Comparison of ENCODE assay signal across 8 cellular contexts in the genomic region with DNA sequence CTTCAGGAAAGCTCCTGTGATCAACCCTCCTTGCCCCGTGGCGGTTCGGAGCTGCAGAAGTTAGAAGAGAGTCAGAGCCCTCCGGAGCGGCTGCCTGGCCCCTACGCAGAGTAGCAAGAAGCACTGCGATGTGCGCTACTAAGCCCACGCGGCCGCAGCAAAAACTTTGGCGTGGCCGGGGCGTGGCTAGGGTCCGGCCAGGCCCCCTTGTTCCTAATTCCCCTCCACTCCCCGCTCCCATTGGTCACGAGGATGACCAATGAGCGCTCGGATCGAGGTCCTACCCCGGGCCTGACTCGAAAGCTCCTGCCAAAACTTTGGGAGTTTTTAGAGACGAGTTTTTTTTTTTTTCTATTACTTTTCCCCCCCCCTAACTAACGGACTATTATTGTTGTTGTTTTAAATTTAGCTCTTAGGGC. TPM values are rescaled to one million over a fixed set of nuclear protein-coding genes. Genes with fewer than 3 reads are reported as not detected.
DNase-seq lines count a peak whose midpoint lies in the region; ATAC-seq and TF ChIP-seq lines count a peak whose summit lies in the region.

A gene with protein sequence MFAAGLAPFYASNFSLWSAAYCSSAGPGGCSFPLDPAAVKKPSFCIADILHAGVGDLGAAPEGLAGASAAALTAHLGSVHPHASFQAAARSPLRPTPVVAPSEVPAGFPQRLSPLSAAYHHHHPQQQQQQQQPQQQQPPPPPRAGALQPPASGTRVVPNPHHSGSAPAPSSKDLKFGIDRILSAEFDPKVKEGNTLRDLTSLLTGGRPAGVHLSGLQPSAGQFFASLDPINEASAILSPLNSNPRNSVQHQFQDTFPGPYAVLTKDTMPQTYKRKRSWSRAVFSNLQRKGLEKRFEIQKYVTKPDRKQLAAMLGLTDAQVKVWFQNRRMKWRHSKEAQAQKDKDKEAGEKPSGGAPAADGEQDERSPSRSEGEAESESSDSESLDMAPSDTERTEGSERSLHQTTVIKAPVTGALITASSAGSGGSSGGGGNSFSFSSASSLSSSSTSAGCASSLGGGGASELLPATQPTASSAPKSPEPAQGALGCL (plus strand): TSS at position 354 of the 419 bp plus-strand sequence. CDS start 415 bp downstream, outside the sequence.

- H3K9me3 ChIP-seq in muscle layer of colon (ENCODE audit: low read length) (no peaks in the 10 kb centered on the region), upper lobe of right lung (no peaks in the 10 kb centered on the region)

- H3K4me1 ChIP-seq in muscle layer of colon (ENCODE audit: insufficient read depth, low read length): peaks cover 48% of the 10 kb centered on the region
- H3K4me1 ChIP-seq in upper lobe of right lung: peaks cover 27% of the 10 kb centered on the region

- peak; percentile 51 for DNase-seq in activated CD4-positive, alpha-beta T cell treated with anti-CD3 and anti-CD28 coated beads for 48 hours
- DNase-seq in activated CD4-positive, alpha-beta T cell treated with anti-CD3 and anti-CD28 coated beads for 4 hours: no peak
- DNase-seq in H7: peak; percentile 96
- peak; percentile 91 for DNase-seq in M059J (ENCODE audit: low read depth)
- DNase-seq in activated CD8-positive, alpha-beta T cell treated with anti-CD3 and anti-CD28 coated beads for 36 hours: peak; percentile 43
- DNase-seq in fibroblast of peridontal ligament (ENCODE audit: extremely low read depth): peak; percentile 90
- peak; percentile 92 for DNase-seq in upper lobe of right lung

- POLR2A ChIA-PET in activated CD8-positive, alpha-beta T cell treated with anti-CD3 and anti-CD28 coated beads for 36 hours (lab: Charles Lee): no interaction called here

- no peak for TF ChIP-seq CTCF in activated CD8-positive, alpha-beta T cell treated with anti-CD3 and anti-CD28 coated beads for 36 hours (IDR thresholded peaks at IDR 0.05)
- TF ChIP-seq CTCF in upper lobe of right lung (IDR thresholded peaks at IDR 0.05): no peak

- H3K36me3 Mint-ChIP-seq in activated CD8-positive, alpha-beta T cell treated with anti-CD3 and anti-CD28 coated beads for 36 hours (ENCODE audit: low read depth): no peaks in the 10 kb centered on the region

- ATAC-seq in activated CD8-positive, alpha-beta T cell treated with anti-CD3 and anti-CD28 coated beads for 36 hours: peak; percentile 69
- peak; percentile 88 for ATAC-seq in upper lobe of right lung

- H3K27me3 Mint-ChIP-seq in activated CD8-positive, alpha-beta T cell treated with anti-CD3 and anti-CD28 coated beads for 36 hours: peaks cover 80% of the 10 kb centered on the region

- CTCF ChIA-PET in activated CD8-positive, alpha-beta T cell treated with anti-CD3 and anti-CD28 coated beads for 36 hours (lab: Charles Lee): interaction anchor here (0.6 kb wide), 1 partner anchor 1269 kb away, joined by 3 read pairs; no protein-coding TSS in a partner anchor

- H3K4me3 Mint-ChIP-seq in activated CD8-positive, alpha-beta T cell treated with anti-CD3 and anti-CD28 coated beads for 36 hours: peak within 1 kb of the TSS; percentile 62

- H3K27me3 ChIP-seq in H7 (ENCODE audit: control insufficient read depth, insufficient read depth, low read length) (peaks cover 97% of the 10 kb centered on the region), muscle layer of colon (ENCODE audit: control insufficient read depth in 1 of 2, insufficient read depth in 2 of 2, low read length in 2 of 2) (no peaks in the 10 kb centered on the region), upper lobe of right lung (no peaks in the 10 kb centered on the region)

- H3K4me1 Mint-ChIP-seq in activated CD8-positive, alpha-beta T cell treated with anti-CD3 and anti-CD28 coated beads for 36 hours (ENCODE audit: low read depth): peaks cover 31% of the 10 kb centered on the region

- H3K36me3 ChIP-seq in H7 (replicated peaks; ENCODE audit: control insufficient read depth, insufficient read depth, low read length): no peaks in the 10 kb centered on the region
- peaks cover 27% of the 10 kb centered on the region for H3K36me3 ChIP-seq in muscle layer of colon (ENCODE audit: insufficient read depth, low read length)
- H3K36me3 ChIP-seq in upper lobe of right lung: peaks cover 9% of the 10 kb centered on the region

- H3K27ac ChIP-seq in muscle layer of colon (ENCODE audit: low read depth, low read length): peak within 1 kb of the TSS; percentile 94
- H3K27ac ChIP-seq in upper lobe of right lung: peak within 1 kb of the TSS; percentile 96

- H3K9ac ChIP-seq in muscle layer of colon (ENCODE audit: low read length): peak within 1 kb of the TSS; percentile 97

- peak within 1 kb of the TSS; percentile 42 for H3K4me3 ChIP-seq in H7 (ENCODE audit: insufficient read depth, low read depth, low read length)
- H3K4me3 ChIP-seq in muscle layer of colon (ENCODE audit: low read depth in 1 of 2, low read length in 2 of 2): peak within 1 kb of the TSS; percentile 93 to 95
- H3K4me3 ChIP-seq in upper lobe of right lung: peak within 1 kb of the TSS; percentile 70

- H3K27ac Mint-ChIP-seq in activated CD8-positive, alpha-beta T cell treated with anti-CD3 and anti-CD28 coated beads for 36 hours: no peak within 1 kb of the TSS

- intact Hi-C loops in activated CD8-positive, alpha-beta T cell treated with anti-CD3 and anti-CD28 coated beads for 36 hours (cut with micrococcal nuclease): no loop called here
- intact Hi-C loops in upper lobe of right lung (cut with DNase I): no loop called here

- no peaks in the 10 kb centered on the region for H3K9me3 Mint-ChIP-seq in activated CD8-positive, alpha-beta T cell treated with anti-CD3 and anti-CD28 coated beads for 36 hours

RNA-seq across cellular contexts. Expression of the gene that starts here (rescaled TPM):
- 0.21 TPM in 1 of 2 replicates, not detected in the other for total RNA-seq in H7 (2014; rRNA removed; shearing (Covaris generic))
- 7.2 and 14.4 TPM in 2 replicates for total RNA-seq in M059J (2014; rRNA removed; shearing (Covaris generic))
- not detected for total RNA-seq in activated CD8-positive, alpha-beta T cell treated with anti-CD3 and anti-CD28 coated beads for 36 hours
- total RNA-seq in upper lobe of right lung: 14.9 TPM

Comparison
In these comparisons a context has a peak if more than half of its experiments do, and no peak if none do; other contexts are left out.
1. DNase-seq: peak in activated CD4-positive, alpha-beta T cell treated with anti-CD3 and anti-CD28 coated beads for 48 hours (single experiment), M059J (single experiment), fibroblast of peridontal ligament (single experiment) and upper lobe of right lung (single experiment); none in activated CD4-positive, alpha-beta T cell treated with anti-CD3 and anti-CD28 coated beads for 4 hours (0 of 2).
2. Peak in DNase-seq and H3K4me3 ChIP-seq in H7; RNA of the gene not detected or under 1 TPM.
3. Peak in DNase-seq and ATAC-seq in activated CD8-positive, alpha-beta T cell treated with anti-CD3 and anti-CD28 coated beads for 36 hours; RNA of the gene not detected or under 1 TPM.
4. H3K4me3 ChIP-seq: peak in every context shown above with its lines; median percentile 94 in muscle layer of colon; 70 in upper lobe of right lung; 42 in H7.